Comparison of ENCODE assay signal across 21 cellular contexts in the genomic region with DNA sequence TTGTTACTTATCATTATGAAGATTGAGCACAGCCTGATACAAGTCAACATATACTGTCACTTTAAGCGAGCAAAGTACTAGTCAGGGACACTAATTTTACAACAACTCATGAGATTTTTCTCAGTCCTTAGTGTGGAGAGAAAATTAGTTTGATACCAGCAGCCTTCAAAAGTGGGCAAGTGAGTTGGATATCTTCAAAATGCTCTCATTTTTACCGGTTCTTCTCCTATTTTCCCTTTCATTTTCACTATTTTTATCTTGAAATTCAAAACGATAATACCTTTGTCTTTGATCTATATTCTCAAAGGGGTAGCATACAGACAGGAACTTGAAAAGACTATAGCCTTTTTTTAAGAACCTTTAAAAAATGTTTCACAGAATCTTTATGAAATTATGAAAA. TPM values are rescaled to one million over a fixed set of nuclear protein-coding genes. Genes with fewer than 3 reads are reported as not detected.
DNase-seq lines count a peak whose midpoint lies in the region; ATAC-seq and FAIRE-seq lines count a peak whose summit lies in the region.
"Had no signal": no experiment of that assay in that cellular context is flagged by ENCODE, and none has a peak within 500 bp of the region (broad histone marks: within the 10 kb centered on the region; RNA-seq: fewer than 3 reads in every experiment).

No MANE protein-coding gene starts in this region.

- no peaks in the 10 kb centered on the region for H3K27me3 Mint-ChIP-seq in activated T-cell treated with anti-CD3 and anti-CD28 coated beads, Interleukin-2, amount 50 U/mL, for 72 hours (ENCODE audit: low read depth)
- H3K27me3 Mint-ChIP-seq in activated CD4-positive, alpha-beta memory T cell treated with anti-CD3 and anti-CD28 coated beads, Interleukin-2, amount 10 ng/mL, durations not matched to agents 7 days and 5 days, result no peaks in the 10 kb centered on the region
- H3K27me3 Mint-ChIP-seq in naive thymus-derived CD8-positive, alpha-beta T cell, result no peaks in the 10 kb centered on the region

- H3K4me1 Mint-ChIP-seq in activated T-cell treated with anti-CD3 and anti-CD28 coated beads, Interleukin-2, amount 50 U/mL, for 72 hours (ENCODE audit: low read depth), result peaks cover 30% of the 10 kb centered on the region
- peaks cover 23% of the 10 kb centered on the region for H3K4me1 Mint-ChIP-seq in activated CD4-positive, alpha-beta memory T cell treated with anti-CD3 and anti-CD28 coated beads, Interleukin-2, amount 10 ng/mL, durations not matched to agents 7 days and 5 days
- peaks cover 17 to 49% (median 38%) of the 10 kb centered on the region in 4 donors for H3K4me1 Mint-ChIP-seq in naive thymus-derived CD8-positive, alpha-beta T cell
- H3K4me1 Mint-ChIP-seq: neural progenitor cell had no signal

- peak overlapping the region; percentile 47 to 80 for H3K4me3 Mint-ChIP-seq in activated T-cell treated with anti-CD3 and anti-CD28 coated beads, Interleukin-2, amount 50 U/mL, for 72 hours
- H3K4me3 Mint-ChIP-seq in activated CD4-positive, alpha-beta memory T cell treated with anti-CD3 and anti-CD28 coated beads, Interleukin-2, amount 10 ng/mL, durations not matched to agents 7 days and 5 days, result no peak overlapping the region
- H3K4me3 Mint-ChIP-seq in naive thymus-derived CD8-positive, alpha-beta T cell, result peak overlapping the region; percentile 56 to 83 (median 80)
- H3K4me3 Mint-ChIP-seq: neural progenitor cell had no signal

- peak; percentile 28 for FAIRE-seq in GM19239 (lab: Jason Lieb, UNC)
- FAIRE-seq: astrocyte had no signal

- peak; percentile 54 to 67 for ATAC-seq in activated T-cell treated with anti-CD3 and anti-CD28 coated beads, Interleukin-2, amount 50 U/mL, for 72 hours (replicated peaks in 1 of 2)
- peak; percentile 59 to 78 for ATAC-seq in naive thymus-derived CD8-positive, alpha-beta T cell
- ATAC-seq: HCT116, psoas muscle had no signal

- CTCF ChIA-PET in activated CD4-positive, alpha-beta memory T cell treated with anti-CD3 and anti-CD28 coated beads, Interleukin-2, amount 10 ng/mL, durations not matched to agents 7 days and 5 days (lab: Charles Lee), result no interaction called here

- peaks cover under 1 to 7% of the 10 kb centered on the region in 2 donors for H3K36me3 Mint-ChIP-seq in activated T-cell treated with anti-CD3 and anti-CD28 coated beads, Interleukin-2, amount 50 U/mL, for 72 hours (ENCODE audit: insufficient read depth in 2 of 2)
- peaks cover 32% of the 10 kb centered on the region for H3K36me3 Mint-ChIP-seq in activated CD4-positive, alpha-beta memory T cell treated with anti-CD3 and anti-CD28 coated beads, Interleukin-2, amount 10 ng/mL, durations not matched to agents 7 days and 5 days (ENCODE audit: low read depth)
- peaks cover 6 to 16% (median 15%) of the 10 kb centered on the region in 3 donors for H3K36me3 Mint-ChIP-seq in naive thymus-derived CD8-positive, alpha-beta T cell

- POLR2A ChIA-PET in activated CD4-positive, alpha-beta memory T cell treated with anti-CD3 and anti-CD28 coated beads, Interleukin-2, amount 10 ng/mL, durations not matched to agents 7 days and 5 days (lab: Charles Lee), result no interaction called here
- POLR2A ChIA-PET in naive thymus-derived CD8-positive, alpha-beta T cell (lab: Charles Lee), result interaction anchor here (1.6 kb wide), 1 partner anchor 32 kb away, joined by 6 read pairs; no protein-coding TSS in a partner anchor

- H3K9me3 Mint-ChIP-seq in activated T-cell treated with anti-CD3 and anti-CD28 coated beads, Interleukin-2, amount 50 U/mL, for 72 hours, result no peaks in the 10 kb centered on the region
- H3K9me3 Mint-ChIP-seq in activated CD4-positive, alpha-beta memory T cell treated with anti-CD3 and anti-CD28 coated beads, Interleukin-2, amount 10 ng/mL, durations not matched to agents 7 days and 5 days, result no peaks in the 10 kb centered on the region
- peaks cover 0 to 2% (median 0%) of the 10 kb centered on the region in 9 donors for H3K9me3 Mint-ChIP-seq in naive thymus-derived CD8-positive, alpha-beta T cell
- H3K9me3 Mint-ChIP-seq: neural progenitor cell had no signal

- H3K27ac Mint-ChIP-seq in activated T-cell treated with anti-CD3 and anti-CD28 coated beads, Interleukin-2, amount 50 U/mL, for 72 hours, result peak overlapping the region; percentile 94
- peak overlapping the region; percentile 67 for H3K27ac Mint-ChIP-seq in activated CD4-positive, alpha-beta memory T cell treated with anti-CD3 and anti-CD28 coated beads, Interleukin-2, amount 10 ng/mL, durations not matched to agents 7 days and 5 days
- H3K27ac Mint-ChIP-seq in naive thymus-derived CD8-positive, alpha-beta T cell, result peak overlapping the region; percentile 89 to 97 (median 94)
- H3K27ac Mint-ChIP-seq: neural progenitor cell had no signal

- DNase-seq in activated T-cell treated with anti-CD3 and anti-CD28 coated beads, Interleukin-2, amount 50 U/mL, for 72 hours, result no peak
- DNase-seq in activated T-cell treated with anti-CD3 and anti-CD28 coated beads for 4 hours (no peak), GM19239 (ENCODE audit: insufficient read length, low spot score) (no peak), NCI-H345 (lab: John Stamatoyannopoulos, UW) (no peak), NCI-H2081 treated with DMSO at 0.1 percent for 48 hours (lab: John Stamatoyannopoulos, UW) (no peak), COLO668 (lab: John Stamatoyannopoulos, UW; ENCODE audit: unreplicated experiment) (no peak)
- DNase-seq in activated CD4-positive, alpha-beta memory T cell treated with anti-CD3 and anti-CD28 coated beads, Interleukin-2, amount 10 ng/mL, durations not matched to agents 7 days and 5 days, result no peak
- DNase-seq in naive thymus-derived CD8-positive, alpha-beta T cell, result peak in 3 of 10 donors; percentile 22 to 36 (median 26)
- DNase-seq: ACHN; effector CD4-positive, alpha-beta T cell; foreskin melanocyte; GF-D8; hippocampal formation; NCI-H1105 treated with DMSO at 0.1 percent for 48 hours; NCI-H526 treated with DMSO at 0.1 percent for 48 hours; psoas muscle; stimulated activated CD4-positive, alpha-beta T cell treated with anti-CD3 and anti-CD28 coated beads, Interleukin-2, amount 100 ng/mL, for 24 hours; stimulated activated naive CD4-positive, alpha-beta T cell treated with Interleukin-2 at 50 U/mL for 16 hours had no signal

RNA-seq across cellular contexts. Expression of a gene that starts 52.0 kb away (rescaled TPM):
- 100 to 1,000 TPM; 150 to 173 TPM for total RNA-seq in activated T-cell treated with anti-CD3 and anti-CD28 coated beads, Interleukin-2, amount 50 U/mL, for 72 hours
- total RNA-seq in activated CD4-positive, alpha-beta memory T cell treated with anti-CD3 and anti-CD28 coated beads, Interleukin-2, amount 10 ng/mL, durations not matched to agents 7 days and 5 days, result 100 to 1,000 TPM; 118 to 126 TPM
- total RNA-seq in naive thymus-derived CD8-positive, alpha-beta T cell, result 100 to 1,000 TPM; 142 TPM
- polyA plus RNA-seq in naive thymus-derived CD8-positive, alpha-beta T cell, result 100 to 1,000 TPM in 2 of 3 donors, 10 to 100 TPM in 1; 89.4 to 117 (median 110) TPM
